ENCODE assay signal across 17 cellular contexts in genomic region chr5:151547364-151547763, GRCh38. TPM values are rescaled to one million over a fixed set of nuclear protein-coding genes. Genes with fewer than 3 reads are reported as not detected.
"Had no signal": no experiment of that assay in that cellular context is flagged by ENCODE, and none has a peak within 500 bp of the region (broad histone marks: within the 10 kb centered on the region; RNA-seq: fewer than 3 reads in every experiment).

No MANE protein-coding gene starts in this region.

- H3K27ac ChIP-seq: HL-60, KMS-11, SJSA1, SK-N-MC had no signal

- H3K27ac Mint-ChIP-seq: IgD-negative memory B cell had no signal

- H3K4me3 Mint-ChIP-seq: IgD-negative memory B cell had no signal

- DNase-seq: Kasumi-1, MM.1S, NCI-H1436, NCI-H187, NCI-H2227 treated with DMSO at 0.1 percent for 48 hours, NCI-H526, Right ventricle myocardium superior, RPMI8226, SIG-M5, T-helper 1 cell had no signal

- H3K4me1 ChIP-seq: SJSA1 had no signal

- H3K9ac ChIP-seq: KMS-11 had no signal

- H3K9me3 ChIP-seq: SJSA1 had no signal

- H3K4me2 ChIP-seq: KMS-11 had no signal

- H3K4me3 ChIP-seq: K562, SJSA1, SK-N-MC had no signal

- H3K36me3 ChIP-seq: SJSA1 had no signal

- ATAC-seq: K562 had no signal

RNA-seq across cellular contexts. Expression of gene FAT2, which starts 43.8 kb away (rescaled TPM):
- total RNA-seq: K562, NCI-H460, Right ventricle myocardium superior had no signal
